11 cellular contexts compared by ENCODE assay signal in the genomic region with DNA sequence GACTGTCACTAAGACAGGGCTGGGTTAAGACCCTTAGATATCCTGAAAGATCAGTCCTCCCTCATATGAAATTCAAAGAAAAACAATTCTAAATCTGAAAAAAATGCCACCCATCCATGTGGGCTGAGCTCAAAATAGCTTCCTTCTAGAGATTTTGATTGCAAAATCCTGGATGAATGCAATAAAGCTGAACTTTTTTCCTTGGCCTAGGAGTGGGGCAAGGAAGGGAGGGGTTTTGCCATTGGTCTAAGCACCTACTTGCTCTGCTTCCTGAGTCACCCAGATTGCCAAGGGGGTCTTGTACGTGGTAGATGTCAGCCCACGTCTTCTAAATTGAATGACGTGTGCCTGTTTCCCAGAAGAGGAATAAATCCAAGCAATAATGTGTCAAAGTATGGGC. TPM values are rescaled to one million over a fixed set of nuclear protein-coding genes. Genes with fewer than 3 reads are reported as not detected.
DNase-seq lines count a peak whose midpoint lies in the region; ATAC-seq and TF ChIP-seq lines count a peak whose summit lies in the region.
"Had no signal": no experiment of that assay in that cellular context is flagged by ENCODE, and none has a peak within 500 bp of the region (broad histone marks: within the 10 kb centered on the region; RNA-seq: fewer than 3 reads in every experiment).

No MANE protein-coding gene starts in this region.

- no peak for ATAC-seq in GM18498 (IDR thresholded peaks at IDR 0.05; ENCODE audit: unreplicated experiment)

- no peaks in the 10 kb centered on the region for H3K36me3 ChIP-seq in BLaER1

- H4K20me1 ChIP-seq in BLaER1, result no peaks in the 10 kb centered on the region

- H3K4me2 ChIP-seq in BLaER1, result peak overlapping the region; percentile 48

- H3K27ac ChIP-seq in BLaER1, result 0 out of 2 replicates have a peak overlapping the region, but pooled peaks have one; percentile 24

- H3K4me1 ChIP-seq in BLaER1, result peaks cover 41% of the 10 kb centered on the region

- intact Hi-C loops in posterior vena cava (cut with DNase I), result no loop called here

- DNase-seq in T1000 (lab: John Stamatoyannopoulos, UW) (peak; percentile 77), fibroblast of the aortic adventitia (ENCODE audit: low read depth) (peak; percentile 75), putamen (ENCODE audit: low spot score) (peak; percentile 78), NCI-H1105 treated with DMSO at 0.1 percent for 48 hours (lab: John Stamatoyannopoulos, UW) (no peak), NCI-H446 (lab: John Stamatoyannopoulos, UW) (no peak), posterior vena cava (ENCODE audit: low spot score) (no peak)
- DNase-seq: COR-L47, naive B cell, NCI-H1436 treated with DMSO at 0.1 percent for 48 hours had no signal

- no peak for TF ChIP-seq CTCF in fibroblast of the aortic adventitia (IDR thresholded peaks at IDR 0.05; ENCODE audit: insufficient read depth, low read length)

- no peaks in the 10 kb centered on the region for H3K9me3 ChIP-seq in BLaER1

- H3K27me3 ChIP-seq in BLaER1, result no peaks in the 10 kb centered on the region

- no peak overlapping the region for H3K9ac ChIP-seq in BLaER1

- H3K4me3 ChIP-seq in BLaER1, result no peak overlapping the region
- H3K4me3 ChIP-seq in fibroblast of the aortic adventitia (ENCODE audit: low read depth, low read length), result no peak overlapping the region

RNA-seq across cellular contexts. Expression of a gene that starts 15.3 kb away (rescaled TPM):
- total RNA-seq in fibroblast of the aortic adventitia (ENCODE audit: low replicate concordance), result 53.6 and 96.3 TPM in 2 replicates
- total RNA-seq in posterior vena cava, result 10 to 100 TPM; 56.3 to 62.7 TPM

Comparison
In these comparisons a context has a peak if more than half of its experiments do, and no peak if none do; other contexts are left out.
1. DNase-seq: peak in T1000 (single experiment), fibroblast of the aortic adventitia (single experiment) and putamen (single experiment); none in NCI-H1105 treated with DMSO at 0.1 percent for 48 hours (single experiment), NCI-H446 (0 of 2) and posterior vena cava (single experiment).